ENCODE assay signal across 1 cellular context in the genomic region with DNA sequence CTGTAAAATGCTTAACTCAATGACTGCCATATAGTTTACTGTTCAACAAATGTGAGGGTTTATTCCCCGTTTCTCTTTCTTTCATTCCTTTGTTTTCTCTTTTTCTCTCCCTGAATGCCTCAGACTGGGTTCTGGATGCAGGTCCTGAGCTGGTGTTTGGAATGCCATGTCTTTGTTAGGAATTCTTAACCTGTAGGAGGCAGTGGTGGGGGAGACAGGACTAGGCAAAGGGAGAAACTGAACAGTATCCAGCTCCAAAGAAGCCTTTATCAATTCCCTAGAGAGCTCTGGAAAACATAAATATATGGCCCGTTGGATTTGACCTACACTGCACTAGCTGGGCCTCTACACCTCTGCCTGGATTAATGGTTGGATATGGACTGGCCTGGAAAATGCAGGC.
TF ChIP-seq lines count a peak whose summit lies in the region.

No MANE protein-coding gene starts in this region.

TF ChIP-seq in WTC11, 78 proteins besides CTCF, POLR2A, EP300 and RAD21:
- TF ChIP-seq, protein P1, sequence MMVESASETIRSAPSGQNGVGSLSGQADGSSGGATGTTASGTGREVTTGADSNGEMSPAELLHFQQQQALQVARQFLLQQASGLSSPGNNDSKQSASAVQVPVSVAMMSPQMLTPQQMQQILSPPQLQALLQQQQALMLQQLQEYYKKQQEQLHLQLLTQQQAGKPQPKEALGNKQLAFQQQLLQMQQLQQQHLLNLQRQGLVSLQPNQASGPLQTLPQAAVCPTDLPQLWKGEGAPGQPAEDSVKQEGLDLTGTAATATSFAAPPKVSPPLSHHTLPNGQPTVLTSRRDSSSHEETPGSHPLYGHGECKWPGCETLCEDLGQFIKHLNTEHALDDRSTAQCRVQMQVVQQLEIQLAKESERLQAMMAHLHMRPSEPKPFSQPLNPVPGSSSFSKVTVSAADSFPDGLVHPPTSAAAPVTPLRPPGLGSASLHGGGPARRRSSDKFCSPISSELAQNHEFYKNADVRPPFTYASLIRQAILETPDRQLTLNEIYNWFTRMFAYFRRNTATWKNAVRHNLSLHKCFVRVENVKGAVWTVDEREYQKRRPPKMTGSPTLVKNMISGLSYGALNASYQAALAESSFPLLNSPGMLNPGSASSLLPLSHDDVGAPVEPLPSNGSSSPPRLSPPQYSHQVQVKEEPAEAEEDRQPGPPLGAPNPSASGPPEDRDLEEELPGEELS (CRISPR knock-in tag; IDR thresholded peaks at IDR 0.05), result no peak
- TF ChIP-seq ZNF121 (CRISPR knock-in tag; IDR thresholded peaks at IDR 0.05) (no peak), KAT7 (CRISPR knock-in tag; IDR thresholded peaks at IDR 0.05; ENCODE audit: borderline replicate concordance) (no peak), ZNF219 (CRISPR knock-in tag; IDR thresholded peaks at IDR 0.05; ENCODE audit: borderline replicate concordance) (no peak), ZNF232 (CRISPR knock-in tag; IDR thresholded peaks at IDR 0.05) (no peak), FOXJ3 (CRISPR knock-in tag; IDR thresholded peaks at IDR 0.05; ENCODE audit: borderline replicate concordance) (no peak), TP53 (CRISPR knock-in tag; IDR thresholded peaks at IDR 0.05) (no peak), TCF7 (CRISPR knock-in tag; IDR thresholded peaks at IDR 0.05; ENCODE audit: low read depth) (no peak), EMX1 (CRISPR knock-in tag; IDR thresholded peaks at IDR 0.05) (no peak), NR2C2 (CRISPR knock-in tag; IDR thresholded peaks at IDR 0.05) (no peak), ESRRA (CRISPR knock-in tag; IDR thresholded peaks at IDR 0.05; ENCODE audit: borderline replicate concordance) (no peak), TEAD1 (CRISPR knock-in tag; IDR thresholded peaks at IDR 0.05) (no peak)
- TF ChIP-seq, protein P2, sequence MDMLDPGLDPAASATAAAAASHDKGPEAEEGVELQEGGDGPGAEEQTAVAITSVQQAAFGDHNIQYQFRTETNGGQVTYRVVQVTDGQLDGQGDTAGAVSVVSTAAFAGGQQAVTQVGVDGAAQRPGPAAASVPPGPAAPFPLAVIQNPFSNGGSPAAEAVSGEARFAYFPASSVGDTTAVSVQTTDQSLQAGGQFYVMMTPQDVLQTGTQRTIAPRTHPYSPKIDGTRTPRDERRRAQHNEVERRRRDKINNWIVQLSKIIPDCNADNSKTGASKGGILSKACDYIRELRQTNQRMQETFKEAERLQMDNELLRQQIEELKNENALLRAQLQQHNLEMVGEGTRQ (CRISPR knock-in tag; IDR thresholded peaks at IDR 0.05), result no peak
- TF ChIP-seq, protein P3, sequence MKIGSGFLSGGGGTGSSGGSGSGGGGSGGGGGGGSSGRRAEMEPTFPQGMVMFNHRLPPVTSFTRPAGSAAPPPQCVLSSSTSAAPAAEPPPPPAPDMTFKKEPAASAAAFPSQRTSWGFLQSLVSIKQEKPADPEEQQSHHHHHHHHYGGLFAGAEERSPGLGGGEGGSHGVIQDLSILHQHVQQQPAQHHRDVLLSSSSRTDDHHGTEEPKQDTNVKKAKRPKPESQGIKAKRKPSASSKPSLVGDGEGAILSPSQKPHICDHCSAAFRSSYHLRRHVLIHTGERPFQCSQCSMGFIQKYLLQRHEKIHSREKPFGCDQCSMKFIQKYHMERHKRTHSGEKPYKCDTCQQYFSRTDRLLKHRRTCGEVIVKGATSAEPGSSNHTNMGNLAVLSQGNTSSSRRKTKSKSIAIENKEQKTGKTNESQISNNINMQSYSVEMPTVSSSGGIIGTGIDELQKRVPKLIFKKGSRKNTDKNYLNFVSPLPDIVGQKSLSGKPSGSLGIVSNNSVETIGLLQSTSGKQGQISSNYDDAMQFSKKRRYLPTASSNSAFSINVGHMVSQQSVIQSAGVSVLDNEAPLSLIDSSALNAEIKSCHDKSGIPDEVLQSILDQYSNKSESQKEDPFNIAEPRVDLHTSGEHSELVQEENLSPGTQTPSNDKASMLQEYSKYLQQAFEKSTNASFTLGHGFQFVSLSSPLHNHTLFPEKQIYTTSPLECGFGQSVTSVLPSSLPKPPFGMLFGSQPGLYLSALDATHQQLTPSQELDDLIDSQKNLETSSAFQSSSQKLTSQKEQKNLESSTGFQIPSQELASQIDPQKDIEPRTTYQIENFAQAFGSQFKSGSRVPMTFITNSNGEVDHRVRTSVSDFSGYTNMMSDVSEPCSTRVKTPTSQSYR (CRISPR knock-in tag; IDR thresholded peaks at IDR 0.05), result no peak
- TF ChIP-seq, protein P4, sequence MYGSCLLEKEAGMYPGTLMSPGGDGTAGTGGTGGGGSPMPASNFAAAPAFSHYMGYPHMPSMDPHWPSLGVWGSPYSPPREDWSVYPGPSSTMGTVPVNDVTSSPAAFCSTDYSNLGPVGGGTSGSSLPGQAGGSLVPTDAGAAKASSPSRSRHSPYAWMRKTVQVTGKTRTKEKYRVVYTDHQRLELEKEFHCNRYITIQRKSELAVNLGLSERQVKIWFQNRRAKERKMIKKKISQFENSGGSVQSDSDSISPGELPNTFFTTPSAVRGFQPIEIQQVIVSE (CRISPR knock-in tag; IDR thresholded peaks at IDR 0.05; ENCODE audit: borderline replicate concordance), result no peak
- TF ChIP-seq, protein P5, sequence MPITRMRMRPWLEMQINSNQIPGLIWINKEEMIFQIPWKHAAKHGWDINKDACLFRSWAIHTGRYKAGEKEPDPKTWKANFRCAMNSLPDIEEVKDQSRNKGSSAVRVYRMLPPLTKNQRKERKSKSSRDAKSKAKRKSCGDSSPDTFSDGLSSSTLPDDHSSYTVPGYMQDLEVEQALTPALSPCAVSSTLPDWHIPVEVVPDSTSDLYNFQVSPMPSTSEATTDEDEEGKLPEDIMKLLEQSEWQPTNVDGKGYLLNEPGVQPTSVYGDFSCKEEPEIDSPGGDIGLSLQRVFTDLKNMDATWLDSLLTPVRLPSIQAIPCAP (CRISPR knock-in tag; IDR thresholded peaks at IDR 0.05), result no peak
- TF ChIP-seq, protein P6, sequence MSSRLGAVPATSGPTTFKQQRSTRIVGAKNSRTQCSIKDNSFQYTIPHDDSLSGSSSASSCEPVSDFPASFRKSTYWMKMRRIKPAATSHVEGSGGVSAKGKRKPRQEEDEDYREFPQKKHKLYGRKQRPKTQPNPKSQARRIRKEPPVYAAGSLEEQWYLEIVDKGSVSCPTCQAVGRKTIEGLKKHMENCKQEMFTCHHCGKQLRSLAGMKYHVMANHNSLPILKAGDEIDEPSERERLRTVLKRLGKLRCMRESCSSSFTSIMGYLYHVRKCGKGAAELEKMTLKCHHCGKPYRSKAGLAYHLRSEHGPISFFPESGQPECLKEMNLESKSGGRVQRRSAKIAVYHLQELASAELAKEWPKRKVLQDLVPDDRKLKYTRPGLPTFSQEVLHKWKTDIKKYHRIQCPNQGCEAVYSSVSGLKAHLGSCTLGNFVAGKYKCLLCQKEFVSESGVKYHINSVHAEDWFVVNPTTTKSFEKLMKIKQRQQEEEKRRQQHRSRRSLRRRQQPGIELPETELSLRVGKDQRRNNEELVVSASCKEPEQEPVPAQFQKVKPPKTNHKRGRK (CRISPR knock-in tag; IDR thresholded peaks at IDR 0.05; ENCODE audit: borderline replicate concordance), result no peak
